8 cellular contexts compared by ENCODE assay signal in the genomic region with DNA sequence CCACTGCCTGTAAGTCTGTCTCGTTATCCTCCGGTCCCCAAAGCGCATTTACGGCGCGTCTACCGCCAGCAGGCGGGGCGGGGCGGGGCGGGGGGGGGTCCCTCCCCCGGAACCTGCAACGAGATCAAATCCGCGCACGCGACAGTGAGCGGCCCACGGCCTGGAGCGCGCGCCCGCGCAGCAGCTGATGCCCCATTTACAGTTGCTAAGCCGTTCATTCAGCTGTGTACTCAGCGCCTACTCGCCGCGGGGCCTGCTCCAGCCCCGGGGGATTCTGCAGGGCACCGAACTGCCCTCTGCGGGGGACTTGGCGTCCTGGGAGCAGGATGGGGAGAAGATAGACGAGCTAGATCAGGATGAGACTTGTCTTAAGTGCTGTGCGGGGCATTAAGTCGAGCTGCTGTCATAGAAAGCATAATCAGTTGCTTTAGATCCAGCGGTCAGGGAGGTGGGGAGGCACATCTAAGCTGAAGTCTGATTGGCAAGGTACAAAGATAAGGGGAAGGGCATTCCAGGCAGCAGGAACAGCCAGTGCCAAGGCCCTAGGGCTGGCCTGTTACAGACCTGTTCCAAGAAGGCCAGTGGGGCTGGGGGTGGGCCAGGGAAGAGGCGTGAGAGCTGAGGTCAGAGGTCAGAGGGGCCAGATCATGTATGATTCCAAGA. TPM values are rescaled to one million over a fixed set of nuclear protein-coding genes. Genes with fewer than 3 reads are reported as not detected.
DNase-seq lines count a peak whose midpoint lies in the region; ATAC-seq and TF ChIP-seq lines count a peak whose summit lies in the region.

No MANE protein-coding gene starts in this region.

- peak overlapping the region; percentile 75; the same call in 1 of the 2 replicates for H2AFZ ChIP-seq in Karpas-422 (ENCODE audit: low read length)

- CTCF ChIA-PET in RWPE1 (lab: Yijun Ruan, JAX) = interaction anchor here (1.4 to 1.5 kb wide), 3 partner anchors 23 to 30 kb away, joined by 3 to 6 read pairs (median 4); no protein-coding TSS in a partner anchor

- POLR2A ChIA-PET in RWPE1 (lab: Yijun Ruan, JAX; ENCODE audit: low non-redundant PET) = interaction anchor here (1.1 kb wide), 1 partner anchor 18 kb away, joined by 3 read pairs; no protein-coding TSS in a partner anchor

- peak overlapping the region; percentile 72 for H3K4me2 ChIP-seq in Karpas-422 (ENCODE audit: low read depth, low read length, poor library complexity, severe bottlenecking)

- H3K27me3 ChIP-seq in Karpas-422 (ENCODE audit: low read length) (no peaks in the 10 kb centered on the region), foreskin keratinocyte (no peaks in the 10 kb centered on the region), thoracic aorta (replicated peaks; ENCODE audit: insufficient read depth) (no peaks in the 10 kb centered on the region)

- no peaks in the 10 kb centered on the region for H3K79me2 ChIP-seq in Karpas-422 (ENCODE audit: low read length)

- DNase-seq in Karpas-422 (peak; percentile 82), RWPE1 (ENCODE audit: low spot score) (peak; percentile 72), foreskin keratinocyte (peak; percentile 56 to 75), occipital lobe (lab: John Stamatoyannopoulos, UW) (peak; percentile 55), thoracic aorta (ENCODE audit: low spot score) (no peak)
- peak; percentile 94 for DNase-seq in activated effector memory CD4-positive, alpha-beta T cell treated with anti-CD3 and anti-CD28 coated beads, Interleukin-2, amount 50 U/mL, for 16 hours

- H3K4me1 ChIP-seq in Karpas-422 (ENCODE audit: low read length) (peaks cover 10% of the 10 kb centered on the region), foreskin keratinocyte (peaks cover 15% of the 10 kb centered on the region), thoracic aorta (ENCODE audit: control insufficient read depth in 1 of 2, low read depth in 2 of 2) (peaks cover 0 to 27% of the 10 kb centered on the region in 2 donors)

- H3K36me3 ChIP-seq in Karpas-422 (ENCODE audit: insufficient read depth, low read length) = no peaks in the 10 kb centered on the region
- H3K36me3 ChIP-seq in thoracic aorta = no peaks in the 10 kb centered on the region

- H3K27ac ChIP-seq in Karpas-422 (ENCODE audit: low read length) (no peak overlapping the region), RWPE1 (peak overlapping the region; percentile 95), foreskin keratinocyte (peak overlapping the region; percentile 26), thoracic aorta (peak overlapping the region in 1 of 2 donors; percentile 83)

- peak overlapping the region; percentile 70 for H3K9ac ChIP-seq in Karpas-422 (ENCODE audit: low read length)

- H3K9me3 ChIP-seq in Karpas-422 (ENCODE audit: low read length) = no peaks in the 10 kb centered on the region
- H3K9me3 ChIP-seq in thoracic aorta = no peaks in the 10 kb centered on the region

- ATAC-seq in GM18511 (IDR thresholded peaks at IDR 0.05; ENCODE audit: unreplicated experiment) = peak; percentile 37
- peak; percentile 9 for ATAC-seq in foreskin keratinocyte
- ATAC-seq in thoracic aorta (ENCODE audit: insufficient number of reproducible peaks, low FRiP score, low read depth) = no peak
- no peak for ATAC-seq in GM21390 (IDR thresholded peaks at IDR 0.05; ENCODE audit: unreplicated experiment)

- H3K4me3 ChIP-seq in Karpas-422 (ENCODE audit: low read length) (peak overlapping the region; percentile 72), thoracic aorta (peak overlapping the region; percentile 98)

- no peaks in the 10 kb centered on the region for H3K9me2 ChIP-seq in Karpas-422 (replicated peaks; ENCODE audit: insufficient read depth, low read length)

- H4K20me1 ChIP-seq in Karpas-422 (ENCODE audit: insufficient read depth, low read depth, low read length) = no peaks in the 10 kb centered on the region

- TF ChIP-seq CTCF in RWPE1 (conservative IDR thresholded peaks at IDR 0.05; ENCODE audit: low read depth) (no peak), foreskin keratinocyte (conservative IDR thresholded peaks at IDR 0.05) (peak; percentile 4), thoracic aorta (IDR thresholded peaks at IDR 0.05) (no peak)

RNA-seq across cellular contexts. Expression of gene CCDC85C, which starts 1.4 kb away (rescaled TPM):
- 18.3 and 25.6 TPM in 2 replicates for total RNA-seq in Karpas-422 (2014; rRNA removed; shearing (Covaris generic); ENCODE audit: low replicate concordance)
- total RNA-seq in foreskin keratinocyte (51.9 and 65.2 TPM in 2 replicates), occipital lobe (9.7 TPM), thoracic aorta (1 to 10 TPM; 1.5 to 4.1 TPM)
- 26.0 and 35.4 TPM in 2 replicates for polyA plus RNA-seq in foreskin keratinocyte

RNA-seq across cellular contexts. Expression of gene HHIPL1, which starts 39.5 kb away (rescaled TPM):
- 0.07 TPM in 1 of 2 replicates, not detected in the other for total RNA-seq in Karpas-422 (2014; rRNA removed; shearing (Covaris generic); ENCODE audit: low replicate concordance)
- total RNA-seq in foreskin keratinocyte (0.46 and 0.71 TPM in 2 replicates), occipital lobe (6.4 TPM), thoracic aorta (10 to 100 TPM in 1 of 2 donors, 1 to 10 TPM in 1; 2.1 to 10.0 TPM)
- polyA plus RNA-seq in foreskin keratinocyte = 0.45 and 0.58 TPM in 2 replicates

Comparison
In these comparisons a context has a peak if more than half of its experiments do, and no peak if none do; other contexts are left out.
1. ATAC-seq: peak in GM18511 (single experiment) and foreskin keratinocyte (single experiment); none in thoracic aorta (single experiment) and GM21390 (single experiment).